Comparison of ENCODE assay signal across 1 cellular context in the genomic region with DNA sequence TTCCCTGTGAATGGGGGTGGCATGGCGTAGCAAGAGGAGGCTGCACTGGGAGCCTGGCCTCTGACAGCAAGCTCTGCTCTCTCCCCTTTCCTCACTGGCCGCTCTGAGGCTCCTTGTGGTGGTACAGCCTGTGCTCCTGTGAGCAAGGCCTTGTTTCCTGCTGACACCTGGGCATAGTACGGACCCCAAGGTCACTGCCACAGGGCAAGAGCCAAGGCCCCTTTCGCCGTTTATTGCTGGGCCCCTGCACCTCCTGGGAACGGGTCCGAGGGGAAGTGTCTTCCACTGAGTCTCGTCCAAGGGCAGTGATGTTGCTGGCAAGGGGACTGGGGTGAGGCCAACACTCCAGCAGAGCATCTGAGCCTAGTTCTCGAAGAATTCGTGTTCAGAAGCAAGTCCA.
TF ChIP-seq lines count a peak whose summit lies in the region.

No MANE protein-coding gene starts in this region.

TF ChIP-seq in HepG2, 621 proteins besides CTCF, POLR2A, EP300 and RAD21:
- TF ChIP-seq, protein P1, sequence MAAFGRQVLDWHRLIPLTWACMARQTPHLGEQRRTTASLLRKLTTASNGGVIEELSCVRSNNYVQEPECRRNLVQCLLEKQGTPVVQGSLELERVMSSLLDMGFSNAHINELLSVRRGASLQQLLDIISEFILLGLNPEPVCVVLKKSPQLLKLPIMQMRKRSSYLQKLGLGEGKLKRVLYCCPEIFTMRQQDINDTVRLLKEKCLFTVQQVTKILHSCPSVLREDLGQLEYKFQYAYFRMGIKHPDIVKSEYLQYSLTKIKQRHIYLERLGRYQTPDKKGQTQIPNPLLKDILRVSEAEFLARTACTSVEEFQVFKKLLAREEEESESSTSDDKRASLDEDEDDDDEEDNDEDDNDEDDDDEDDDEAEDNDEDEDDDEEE (CRISPR knock-in tag; IDR thresholded peaks at IDR 0.05) = no peak
- TF ChIP-seq ELF1 (CRISPR knock-in tag; IDR thresholded peaks at IDR 0.05) (no peak), EHMT2 (IDR thresholded peaks at IDR 0.05; ENCODE audit: borderline replicate concordance, low read depth, low read length) (no peak), SUZ12 (IDR thresholded peaks at IDR 0.05; ENCODE audit: low read depth, low read length) (no peak), HDAC2 (CRISPR knock-in tag; IDR thresholded peaks at IDR 0.05) (no peak), KDM3A (CRISPR knock-in tag; IDR thresholded peaks at IDR 0.05; ENCODE audit: low read depth) (no peak), ARNTL (CRISPR knock-in tag; IDR thresholded peaks at IDR 0.05) (no peak), KMT2A (CRISPR knock-in tag; IDR thresholded peaks at IDR 0.05) (no peak), MED1 (CRISPR knock-in tag; IDR thresholded peaks at IDR 0.05) (no peak), ZFY (CRISPR knock-in tag; IDR thresholded peaks at IDR 0.05) (no peak)
- TF ChIP-seq, protein P2, sequence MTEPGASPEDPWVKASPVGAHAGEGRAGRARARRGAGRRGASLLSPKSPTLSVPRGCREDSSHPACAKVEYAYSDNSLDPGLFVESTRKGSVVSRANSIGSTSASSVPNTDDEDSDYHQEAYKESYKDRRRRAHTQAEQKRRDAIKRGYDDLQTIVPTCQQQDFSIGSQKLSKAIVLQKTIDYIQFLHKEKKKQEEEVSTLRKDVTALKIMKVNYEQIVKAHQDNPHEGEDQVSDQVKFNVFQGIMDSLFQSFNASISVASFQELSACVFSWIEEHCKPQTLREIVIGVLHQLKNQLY (CRISPR knock-in tag; IDR thresholded peaks at IDR 0.05) = no peak
- TF ChIP-seq, protein P3, sequence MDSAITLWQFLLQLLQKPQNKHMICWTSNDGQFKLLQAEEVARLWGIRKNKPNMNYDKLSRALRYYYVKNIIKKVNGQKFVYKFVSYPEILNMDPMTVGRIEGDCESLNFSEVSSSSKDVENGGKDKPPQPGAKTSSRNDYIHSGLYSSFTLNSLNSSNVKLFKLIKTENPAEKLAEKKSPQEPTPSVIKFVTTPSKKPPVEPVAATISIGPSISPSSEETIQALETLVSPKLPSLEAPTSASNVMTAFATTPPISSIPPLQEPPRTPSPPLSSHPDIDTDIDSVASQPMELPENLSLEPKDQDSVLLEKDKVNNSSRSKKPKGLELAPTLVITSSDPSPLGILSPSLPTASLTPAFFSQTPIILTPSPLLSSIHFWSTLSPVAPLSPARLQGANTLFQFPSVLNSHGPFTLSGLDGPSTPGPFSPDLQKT (CRISPR knock-in tag; IDR thresholded peaks at IDR 0.05; ENCODE audit: borderline replicate concordance) = no peak
TF ChIP-seq in HepG2: peak in this region for 0.
